Comparison of ENCODE assay signal across 2 cellular contexts in the genomic region with DNA sequence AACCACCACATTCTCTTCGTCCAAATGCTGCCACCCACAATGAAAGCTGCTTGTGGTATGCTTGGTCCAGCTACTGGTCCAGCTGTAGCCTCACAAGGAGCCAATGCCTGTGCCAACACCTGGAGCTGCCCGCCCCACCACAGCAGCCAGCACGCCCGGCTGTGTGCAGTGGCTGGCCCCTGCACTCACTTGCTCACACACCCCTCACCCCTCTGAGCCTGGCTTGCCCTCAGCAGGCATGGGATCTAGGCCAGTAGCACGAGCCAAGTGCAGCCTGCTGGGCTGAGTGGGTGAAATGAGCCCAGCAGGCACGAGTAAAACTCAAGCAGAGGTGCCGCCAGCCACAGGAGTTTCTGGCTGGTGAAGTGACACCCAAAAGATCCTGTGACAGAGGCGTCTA.
TF ChIP-seq lines count a peak whose summit lies in the region.

No MANE protein-coding gene starts in this region.

TF ChIP-seq in IMR-90, 13 proteins besides CTCF, POLR2A, EP300 and RAD21:
- TF ChIP-seq MXI1 (IDR thresholded peaks at IDR 0.05; ENCODE audit: borderline replicate concordance, low read depth, low read length) (no peak), RFX5 (IDR thresholded peaks at IDR 0.05; ENCODE audit: low read depth, low read length) (no peak), NFE2L2 (IDR thresholded peaks at IDR 0.05; ENCODE audit: low read depth, low read length) (no peak), RCOR1 (IDR thresholded peaks at IDR 0.05; ENCODE audit: insufficient replicate concordance, low read length) (no peak), MAZ (IDR thresholded peaks at IDR 0.05; ENCODE audit: borderline replicate concordance, low read depth, low read length) (no peak), SMC3 (IDR thresholded peaks at IDR 0.05; ENCODE audit: low read depth, low read length) (no peak), FOS (IDR thresholded peaks at IDR 0.05; ENCODE audit: low read depth, low read length) (no peak), MAFK (IDR thresholded peaks at IDR 0.05; ENCODE audit: low read depth, low read length) (no peak), CEBPB (IDR thresholded peaks at IDR 0.05; ENCODE audit: low read depth, low read length) (no peak), BHLHE40 (IDR thresholded peaks at IDR 0.05; ENCODE audit: low read depth, low read length) (no peak), CHD1 (IDR thresholded peaks at IDR 0.05; ENCODE audit: low read depth, low read length) (no peak)
- TF ChIP-seq, protein P1, sequence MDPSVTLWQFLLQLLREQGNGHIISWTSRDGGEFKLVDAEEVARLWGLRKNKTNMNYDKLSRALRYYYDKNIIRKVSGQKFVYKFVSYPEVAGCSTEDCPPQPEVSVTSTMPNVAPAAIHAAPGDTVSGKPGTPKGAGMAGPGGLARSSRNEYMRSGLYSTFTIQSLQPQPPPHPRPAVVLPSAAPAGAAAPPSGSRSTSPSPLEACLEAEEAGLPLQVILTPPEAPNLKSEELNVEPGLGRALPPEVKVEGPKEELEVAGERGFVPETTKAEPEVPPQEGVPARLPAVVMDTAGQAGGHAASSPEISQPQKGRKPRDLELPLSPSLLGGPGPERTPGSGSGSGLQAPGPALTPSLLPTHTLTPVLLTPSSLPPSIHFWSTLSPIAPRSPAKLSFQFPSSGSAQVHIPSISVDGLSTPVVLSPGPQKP (IDR thresholded peaks at IDR 0.05; ENCODE audit: borderline replicate concordance, low read depth, low read length): no peak
- TF ChIP-seq, protein P2, sequence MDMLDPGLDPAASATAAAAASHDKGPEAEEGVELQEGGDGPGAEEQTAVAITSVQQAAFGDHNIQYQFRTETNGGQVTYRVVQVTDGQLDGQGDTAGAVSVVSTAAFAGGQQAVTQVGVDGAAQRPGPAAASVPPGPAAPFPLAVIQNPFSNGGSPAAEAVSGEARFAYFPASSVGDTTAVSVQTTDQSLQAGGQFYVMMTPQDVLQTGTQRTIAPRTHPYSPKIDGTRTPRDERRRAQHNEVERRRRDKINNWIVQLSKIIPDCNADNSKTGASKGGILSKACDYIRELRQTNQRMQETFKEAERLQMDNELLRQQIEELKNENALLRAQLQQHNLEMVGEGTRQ (IDR thresholded peaks at IDR 0.05; ENCODE audit: low read depth, low read length): no peak

TF ChIP-seq in H1, 55 proteins besides CTCF, POLR2A, EP300 and RAD21:
- TF ChIP-seq TAF7 (optimal IDR thresholded peaks at IDR 0.05; ENCODE audit: borderline replicate concordance, low read depth, low read length) (no peak), SRF (IDR thresholded peaks at IDR 0.05; ENCODE audit: low read depth, low read length) (no peak), NANOG (IDR thresholded peaks at IDR 0.05; ENCODE audit: insufficient read depth, low read depth, low read length, poor library complexity, severe bottlenecking) (no peak), KDM5A (IDR thresholded peaks at IDR 0.05; ENCODE audit: low read length) (no peak), SP4 (IDR thresholded peaks at IDR 0.05; ENCODE audit: low read length) (no peak), CREB1 (IDR thresholded peaks at IDR 0.05) (no peak), SAP30 (IDR thresholded peaks at IDR 0.05; ENCODE audit: insufficient read depth, insufficient replicate concordance, low read length) (no peak), NRF1 (IDR thresholded peaks at IDR 0.05; ENCODE audit: low read depth, low read length) (no peak), RBBP5 (IDR thresholded peaks at IDR 0.05; ENCODE audit: borderline replicate concordance, low read depth, low read length) (no peak), CEBPB (IDR thresholded peaks at IDR 0.05; ENCODE audit: low read depth, low read length) (no peak), RXRA (IDR thresholded peaks at IDR 0.05; ENCODE audit: insufficient read depth, low read depth, low read length) (no peak), KDM4A (IDR thresholded peaks at IDR 0.05; ENCODE audit: low read depth, low read length, severe bottlenecking) (no peak)
- TF ChIP-seq, protein P3, sequence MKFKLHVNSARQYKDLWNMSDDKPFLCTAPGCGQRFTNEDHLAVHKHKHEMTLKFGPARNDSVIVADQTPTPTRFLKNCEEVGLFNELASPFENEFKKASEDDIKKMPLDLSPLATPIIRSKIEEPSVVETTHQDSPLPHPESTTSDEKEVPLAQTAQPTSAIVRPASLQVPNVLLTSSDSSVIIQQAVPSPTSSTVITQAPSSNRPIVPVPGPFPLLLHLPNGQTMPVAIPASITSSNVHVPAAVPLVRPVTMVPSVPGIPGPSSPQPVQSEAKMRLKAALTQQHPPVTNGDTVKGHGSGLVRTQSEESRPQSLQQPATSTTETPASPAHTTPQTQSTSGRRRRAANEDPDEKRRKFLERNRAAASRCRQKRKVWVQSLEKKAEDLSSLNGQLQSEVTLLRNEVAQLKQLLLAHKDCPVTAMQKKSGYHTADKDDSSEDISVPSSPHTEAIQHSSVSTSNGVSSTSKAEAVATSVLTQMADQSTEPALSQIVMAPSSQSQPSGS (IDR thresholded peaks at IDR 0.05; ENCODE audit: low read length): no peak
- TF ChIP-seq, protein P4, sequence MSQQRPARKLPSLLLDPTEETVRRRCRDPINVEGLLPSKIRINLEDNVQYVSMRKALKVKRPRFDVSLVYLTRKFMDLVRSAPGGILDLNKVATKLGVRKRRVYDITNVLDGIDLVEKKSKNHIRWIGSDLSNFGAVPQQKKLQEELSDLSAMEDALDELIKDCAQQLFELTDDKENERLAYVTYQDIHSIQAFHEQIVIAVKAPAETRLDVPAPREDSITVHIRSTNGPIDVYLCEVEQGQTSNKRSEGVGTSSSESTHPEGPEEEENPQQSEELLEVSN (IDR thresholded peaks at IDR 0.05): no peak
- TF ChIP-seq, protein P5, sequence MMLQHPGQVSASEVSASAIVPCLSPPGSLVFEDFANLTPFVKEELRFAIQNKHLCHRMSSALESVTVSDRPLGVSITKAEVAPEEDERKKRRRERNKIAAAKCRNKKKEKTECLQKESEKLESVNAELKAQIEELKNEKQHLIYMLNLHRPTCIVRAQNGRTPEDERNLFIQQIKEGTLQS (IDR thresholded peaks at IDR 0.05; ENCODE audit: insufficient read depth, low read depth, low read length): no peak
